ENCODE assay signal across 23 cellular contexts in genomic region chr10:110389250-110389649, GRCh38.
DNase-seq lines count a peak whose midpoint lies in the region; ATAC-seq, FAIRE-seq and TF ChIP-seq lines count a peak whose summit lies in the region.
"Had no signal": no experiment of that assay in that cellular context is flagged by ENCODE, and none has a peak within 500 bp of the region (broad histone marks: within the 10 kb centered on the region; RNA-seq: fewer than 3 reads in every experiment).

No MANE protein-coding gene starts in this region.

- no peaks in the 10 kb centered on the region for H3K36me3 ChIP-seq in OCI-LY1 (ENCODE audit: insufficient read depth, low read length)
- no peaks in the 10 kb centered on the region for H3K36me3 ChIP-seq in endothelial cell of umbilical vein (ENCODE audit: control insufficient read depth in 2 of 2, extremely low read depth in 1 of 2, insufficient read depth in 2 of 2, low read length in 2 of 2)
- H3K36me3 ChIP-seq in upper lobe of right lung: no peaks in the 10 kb centered on the region
- no peaks in the 10 kb centered on the region for H3K36me3 ChIP-seq in Karpas-422 (ENCODE audit: insufficient read depth, low read length)
- H3K36me3 ChIP-seq: cardiac muscle cell, neutrophil, stomach, tibial artery, WERI-Rb-1 had no signal

- peak overlapping the region; percentile 30; the same call in 1 of the 2 replicates for H2AFZ ChIP-seq in OCI-LY1 (ENCODE audit: low read length)
- no peak overlapping the region for H2AFZ ChIP-seq in endothelial cell of umbilical vein (ENCODE audit: low read depth, low read length)
- H2AFZ ChIP-seq in Karpas-422 (ENCODE audit: low read length): no peak overlapping the region

- no peak for TF ChIP-seq POLR2A in endothelial cell of umbilical vein (IDR thresholded peaks at IDR 0.05; ENCODE audit: low read depth, low read length)

- H3K9me1 ChIP-seq in endothelial cell of umbilical vein (replicated peaks; ENCODE audit: control insufficient read depth, extremely low read depth, insufficient read depth, low read length): no peaks in the 10 kb centered on the region

- peaks cover 45% of the 10 kb centered on the region for H3K4me1 Mint-ChIP-seq in stimulated activated naive CD8-positive, alpha-beta T cell treated with anti-CD3 and anti-CD28 coated beads, Interleukin-15, Interleukin-2, amounts not matched to agents 100 ng/mL and 50 ng/mL, for 24 hours (ENCODE audit: low read depth)
- H3K4me1 Mint-ChIP-seq in stimulated activated naive CD8-positive, alpha-beta T cell treated with anti-CD3 and anti-CD28 coated beads, Interleukin-15, amount 100 ng/mL, for 72 hours: peaks cover 48% of the 10 kb centered on the region

- H3K4me3 ChIP-seq in OCI-LY1 (ENCODE audit: low read depth, low read length, poor library complexity, severe bottlenecking) (no peak overlapping the region), endothelial cell of umbilical vein (replicated peaks in 1 of 3; ENCODE audit: insufficient read depth in 1 of 3, low read depth in 1 of 3, low read length in 3 of 3) (no peak overlapping the region), upper lobe of right lung (no peak overlapping the region), Karpas-422 (ENCODE audit: low read length) (no peak overlapping the region)
- H3K4me3 ChIP-seq: cardiac muscle cell, stomach, tibial artery had no signal

- H3K9me3 ChIP-seq in OCI-LY1 (ENCODE audit: low read length): no peaks in the 10 kb centered on the region
- no peaks in the 10 kb centered on the region for H3K9me3 ChIP-seq in endothelial cell of umbilical vein (replicated peaks; ENCODE audit: control insufficient read depth, insufficient read depth, low read length)
- no peaks in the 10 kb centered on the region for H3K9me3 ChIP-seq in upper lobe of right lung
- H3K9me3 ChIP-seq in Karpas-422 (ENCODE audit: low read length): no peaks in the 10 kb centered on the region
- H3K9me3 ChIP-seq: neutrophil, stomach, tibial artery had no signal

- H3K9me3 Mint-ChIP-seq in stimulated activated naive CD8-positive, alpha-beta T cell treated with anti-CD3 and anti-CD28 coated beads, Interleukin-15, Interleukin-2, amounts not matched to agents 100 ng/mL and 50 ng/mL, for 24 hours: no peaks in the 10 kb centered on the region
- no peaks in the 10 kb centered on the region for H3K9me3 Mint-ChIP-seq in stimulated activated naive CD8-positive, alpha-beta T cell treated with anti-CD3 and anti-CD28 coated beads, Interleukin-15, amount 100 ng/mL, for 72 hours
- H3K9me3 Mint-ChIP-seq: CD4-positive, CD25-positive, alpha-beta regulatory T cell had no signal

- FAIRE-seq in endothelial cell of umbilical vein (lab: Jason Lieb, UNC): no peak
- FAIRE-seq: D721Med, HTR-8/SVneo had no signal

- DNase-seq in stimulated activated naive CD8-positive, alpha-beta T cell treated with anti-CD3 and anti-CD28 coated beads, Interleukin-15, amount 100 ng/mL, for 72 hours: no peak
- DNase-seq in endothelial cell of umbilical vein (ENCODE audit: low read depth, low spot score) (no peak), upper lobe of right lung (no peak), Karpas-422 (no peak), hippocampal formation (lab: John Stamatoyannopoulos, UW) (no peak)
- DNase-seq: anterior cingulate cortex; CD4-positive, CD25-positive, alpha-beta regulatory T cell; cortex of kidney; mammary epithelial cell; NCI-H1417 treated with DMSO at 0.1 percent for 48 hours; NCI-H446; stomach; tibial artery had no signal

- H3K27ac Mint-ChIP-seq in stimulated activated naive CD8-positive, alpha-beta T cell treated with anti-CD3 and anti-CD28 coated beads, Interleukin-15, Interleukin-2, amounts not matched to agents 100 ng/mL and 50 ng/mL, for 24 hours: peak overlapping the region; percentile 89
- peak overlapping the region in 1 of 2 donors; percentile 77 for H3K27ac Mint-ChIP-seq in stimulated activated naive CD8-positive, alpha-beta T cell treated with anti-CD3 and anti-CD28 coated beads, Interleukin-15, amount 100 ng/mL, for 72 hours

- H3K4me1 ChIP-seq in OCI-LY1 (ENCODE audit: insufficient read depth, low read length, severe bottlenecking): peaks cover 42% of the 10 kb centered on the region
- peaks cover 34% of the 10 kb centered on the region for H3K4me1 ChIP-seq in endothelial cell of umbilical vein (ENCODE audit: control insufficient read depth, extremely low read depth, insufficient read depth, low read length)
- peaks cover 16% of the 10 kb centered on the region for H3K4me1 ChIP-seq in upper lobe of right lung
- H3K4me1 ChIP-seq in Karpas-422 (ENCODE audit: low read length): peaks cover 44% of the 10 kb centered on the region

- no peak overlapping the region for H3K4me3 Mint-ChIP-seq in stimulated activated naive CD8-positive, alpha-beta T cell treated with anti-CD3 and anti-CD28 coated beads, Interleukin-15, Interleukin-2, amounts not matched to agents 100 ng/mL and 50 ng/mL, for 24 hours
- no peak overlapping the region for H3K4me3 Mint-ChIP-seq in stimulated activated naive CD8-positive, alpha-beta T cell treated with anti-CD3 and anti-CD28 coated beads, Interleukin-15, amount 100 ng/mL, for 72 hours
- H3K4me3 Mint-ChIP-seq: CD4-positive, CD25-positive, alpha-beta regulatory T cell had no signal

- intact Hi-C loops in endothelial cell of umbilical vein (cut with micrococcal nuclease) (loop anchor here (2.0 kb wide), 1 partner anchor 78 kb away; no protein-coding TSS in a partner anchor), upper lobe of right lung (cut with DNase I) (no loop called here)

- no peaks in the 10 kb centered on the region for H3F3A ChIP-seq in OCI-LY1 (ENCODE audit: insufficient read depth, low read length)

- no TSS peak for BruUV-seq in endothelial cell of umbilical vein (replicated peaks; lab: Mats Ljungman, UMichigan)

- H3K27me3 ChIP-seq in OCI-LY1 (ENCODE audit: insufficient read depth, low read length): no peaks in the 10 kb centered on the region
- no peaks in the 10 kb centered on the region for H3K27me3 ChIP-seq in endothelial cell of umbilical vein (ENCODE audit: control insufficient read depth in 2 of 2, insufficient read depth in 2 of 2, low read length in 2 of 2)
- no peaks in the 10 kb centered on the region for H3K27me3 ChIP-seq in upper lobe of right lung
- no peaks in the 10 kb centered on the region for H3K27me3 ChIP-seq in Karpas-422 (ENCODE audit: low read length)
- H3K27me3 ChIP-seq: cardiac muscle cell, neutrophil, stomach had no signal

- dilution Hi-C loops in endothelial cell of umbilical vein (cut with MboI; ENCODE audit: extremely low pct_ligation_motif_present, low sequenced_read_pairs): no loop called here

- no peak overlapping the region for H3K4me2 ChIP-seq in OCI-LY1 (ENCODE audit: low read length)
- H3K4me2 ChIP-seq in endothelial cell of umbilical vein (ENCODE audit: insufficient read depth, low read length): no peak overlapping the region
- H3K4me2 ChIP-seq in Karpas-422 (ENCODE audit: low read depth, low read length, poor library complexity, severe bottlenecking): no peak overlapping the region

- H3K27ac ChIP-seq in OCI-LY1 (ENCODE audit: low read depth, low read length, poor library complexity, severe bottlenecking) (peak overlapping the region; percentile 87), endothelial cell of umbilical vein (ENCODE audit: insufficient read depth, low read depth, low read length) (peak overlapping the region; percentile 69), upper lobe of right lung (no peak overlapping the region), Karpas-422 (ENCODE audit: low read length) (no peak overlapping the region)
- H3K27ac ChIP-seq: neutrophil, stomach, tibial artery had no signal

- no peak for TF ChIP-seq CTCF in OCI-LY1 (IDR thresholded peaks at IDR 0.05; ENCODE audit: low read length)
- TF ChIP-seq CTCF in endothelial cell of umbilical vein (IDR thresholded peaks at IDR 0.05; ENCODE audit: extremely low read depth in 1 of 2, insufficient read depth in 1 of 2, low read depth in 1 of 2, low read length in 2 of 2): no peak
- TF ChIP-seq CTCF in upper lobe of right lung (IDR thresholded peaks at IDR 0.05): no peak

- H3K79me2 ChIP-seq in OCI-LY1 (ENCODE audit: insufficient read depth, low read length): no peaks in the 10 kb centered on the region
- H3K79me2 ChIP-seq in endothelial cell of umbilical vein (ENCODE audit: control insufficient read depth, insufficient read depth, low read length): no peaks in the 10 kb centered on the region
- no peaks in the 10 kb centered on the region for H3K79me2 ChIP-seq in Karpas-422 (ENCODE audit: low read length)

- H3K27me3 Mint-ChIP-seq in stimulated activated naive CD8-positive, alpha-beta T cell treated with anti-CD3 and anti-CD28 coated beads, Interleukin-15, Interleukin-2, amounts not matched to agents 100 ng/mL and 50 ng/mL, for 24 hours: no peaks in the 10 kb centered on the region
- no peaks in the 10 kb centered on the region for H3K27me3 Mint-ChIP-seq in stimulated activated naive CD8-positive, alpha-beta T cell treated with anti-CD3 and anti-CD28 coated beads, Interleukin-15, amount 100 ng/mL, for 72 hours
- H3K27me3 Mint-ChIP-seq: CD4-positive, CD25-positive, alpha-beta regulatory T cell; progenitor cell of endocrine pancreas had no signal

- POLR2A ChIA-PET in endothelial cell of umbilical vein (lab: Charles Lee): interaction anchor here (0.7 kb wide), 1 partner anchor 9 kb away, joined by 3 read pairs; no protein-coding TSS in a partner anchor

- CTCF ChIA-PET in endothelial cell of umbilical vein (lab: Charles Lee): interaction anchor here (0.8 to 1.8 kb wide), 2 partner anchors 35 to 110 kb away, joined by 3 to 6 read pairs; no protein-coding TSS in a partner anchor

- ATAC-seq in stimulated activated naive CD8-positive, alpha-beta T cell treated with anti-CD3 and anti-CD28 coated beads, Interleukin-15, amount 100 ng/mL, for 72 hours: no peak
- ATAC-seq in upper lobe of right lung (peak; percentile 51), GM21447 (IDR thresholded peaks at IDR 0.05; ENCODE audit: unreplicated experiment) (no peak)
- ATAC-seq: sciatic nerve had no signal

- H3K36me3 Mint-ChIP-seq in stimulated activated naive CD8-positive, alpha-beta T cell treated with anti-CD3 and anti-CD28 coated beads, Interleukin-15, Interleukin-2, amounts not matched to agents 100 ng/mL and 50 ng/mL, for 24 hours (ENCODE audit: low read depth): no peaks in the 10 kb centered on the region
- H3K36me3 Mint-ChIP-seq: CD4-positive, CD25-positive, alpha-beta regulatory T cell had no signal

- H3K9ac ChIP-seq in OCI-LY1 (ENCODE audit: low read length) (no peak overlapping the region; the same call in 1 of the 2 replicates), endothelial cell of umbilical vein (replicated peaks; ENCODE audit: extremely low read depth, insufficient read depth, low read length) (no peak overlapping the region), Karpas-422 (ENCODE audit: low read length) (no peak overlapping the region)

- no peaks in the 10 kb centered on the region for H4K20me1 ChIP-seq in OCI-LY1 (ENCODE audit: insufficient read depth, low read length)
- H4K20me1 ChIP-seq in endothelial cell of umbilical vein (replicated peaks; ENCODE audit: control insufficient read depth, extremely low read depth, insufficient read depth, low read length): no peaks in the 10 kb centered on the region
- H4K20me1 ChIP-seq in Karpas-422 (ENCODE audit: insufficient read depth, low read depth, low read length): no peaks in the 10 kb centered on the region

- H3K9me2 ChIP-seq in OCI-LY1 (ENCODE audit: low read depth, low read length): no peaks in the 10 kb centered on the region
- H3K9me2 ChIP-seq in Karpas-422 (replicated peaks; ENCODE audit: insufficient read depth, low read length): no peaks in the 10 kb centered on the region

Comparison
In these comparisons a context has a peak if more than half of its experiments do, and no peak if none do; other contexts are left out.
1. H3K27ac ChIP-seq: peak in OCI-LY1 (single experiment) and endothelial cell of umbilical vein (single experiment); none in upper lobe of right lung (single experiment) and Karpas-422 (single experiment).